In genomic region chr10:24249829-24250415, GRCh38 we compare ENCODE assay signal across 19 cellular contexts. TPM values are rescaled to one million over a fixed set of nuclear protein-coding genes. Genes with fewer than 3 reads are reported as not detected.
DNase-seq lines count a peak whose midpoint lies in the region; ATAC-seq and TF ChIP-seq lines count a peak whose summit lies in the region.
"Had no signal": no experiment of that assay in that cellular context is flagged by ENCODE, and none has a peak within 500 bp of the region (broad histone marks: within the 10 kb centered on the region; RNA-seq: fewer than 3 reads in every experiment).

No MANE protein-coding gene starts in this region.

- peak overlapping the region; percentile 46 for H2AFZ ChIP-seq in neuronal stem cell (ENCODE audit: low read length)

- no peak overlapping the region for H3K18ac ChIP-seq in neuronal stem cell (ENCODE audit: low read length)

- H3K27me3 ChIP-seq in esophagus squamous epithelium (no peaks in the 10 kb centered on the region), neuronal stem cell (ENCODE audit: control insufficient read depth in 3 of 3, insufficient read depth in 3 of 3, low read depth in 1 of 3, low read length in 3 of 3) (no peaks in the 10 kb centered on the region)
- H3K27me3 ChIP-seq: BLaER1, cardiac muscle cell, gastroesophageal sphincter, upper lobe of left lung had no signal

- no peak overlapping the region for H3K9ac ChIP-seq in neuronal stem cell (ENCODE audit: low read depth, low read length, poor library complexity)
- H3K9ac ChIP-seq: BLaER1 had no signal

- H2BK15ac ChIP-seq in neuronal stem cell (ENCODE audit: low read length) = no peak overlapping the region

- H3K27me3 Mint-ChIP-seq in activated CD8-positive, alpha-beta T cell treated with anti-CD3 and anti-CD28 coated beads for 36 hours = peaks cover 2% of the 10 kb centered on the region

- TF ChIP-seq POLR2A in esophagus squamous epithelium (IDR thresholded peaks at IDR 0.05) = no peak

- no peaks in the 10 kb centered on the region for H3K9me3 ChIP-seq in esophagus squamous epithelium
- H3K9me3 ChIP-seq in neuronal stem cell (replicated peaks in 1 of 2; ENCODE audit: control insufficient read depth in 2 of 2, insufficient read depth in 1 of 2, low read depth in 1 of 2, low read length in 2 of 2) = no peaks in the 10 kb centered on the region
- H3K9me3 ChIP-seq: BLaER1, gastroesophageal sphincter, upper lobe of left lung had no signal

- WGBS in esophagus squamous epithelium, 2 donors = 34 to 52% methylated on average over 8 to 9 of the region's 9 CpGs
- WGBS in neuronal stem cell (ENCODE audit: extremely low coverage in 2 of 2, insufficient read length in 2 of 2, insufficient replicate concordance in 1 of 2), 2 donors = no CpG with 5 or more reads among the region's 9 CpGs

- ATAC-seq in left cardiac atrium (peak; percentile 38 to 86), left ventricle myocardium superior (no peak), GM19351 (IDR thresholded peaks at IDR 0.05; ENCODE audit: unreplicated experiment) (no peak)
- ATAC-seq in stimulated activated naive CD8-positive, alpha-beta T cell treated with anti-CD3 and anti-CD28 coated beads, Interleukin-15, Interleukin-2, amounts not matched to agents 100 U/mL and 50 U/mL, for 24 hours = no peak
- ATAC-seq in activated CD8-positive, alpha-beta T cell treated with anti-CD3 and anti-CD28 coated beads for 36 hours = no peak
- ATAC-seq: gastroesophageal sphincter had no signal

- no peak for DNase-seq in left cardiac atrium
- DNase-seq in left ventricle myocardium superior = no peak
- no peak for DNase-seq in esophagus squamous epithelium (lab: John Stamatoyannopoulos, UW)
- no peak for DNase-seq in neuronal stem cell (ENCODE audit: low spot score)
- no peak for DNase-seq in stimulated activated naive CD8-positive, alpha-beta T cell treated with anti-CD3 and anti-CD28 coated beads, Interleukin-15, Interleukin-2, amounts not matched to agents 100 U/mL and 50 U/mL, for 24 hours
- no peak for DNase-seq in GDM1 (lab: John Stamatoyannopoulos, UW)
- DNase-seq in activated CD8-positive, alpha-beta T cell treated with anti-CD3 and anti-CD28 coated beads for 36 hours = no peak
- DNase-seq: activated CD4-positive, alpha-beta T cell treated with anti-CD3 and anti-CD28 coated beads for 48 hours; activated naive CD4-positive, alpha-beta T cell treated with anti-CD3 and anti-CD28 coated beads for 36 hours; effector CD8-positive, alpha-beta T cell; NCI-H1930; NCI-H524; upper lobe of left lung had no signal

- no peak overlapping the region for H3K4ac ChIP-seq in neuronal stem cell (ENCODE audit: low read length)

- H3K4me1 Mint-ChIP-seq in activated CD8-positive, alpha-beta T cell treated with anti-CD3 and anti-CD28 coated beads for 36 hours (ENCODE audit: low read depth) = no peaks in the 10 kb centered on the region

- H2BK12ac ChIP-seq in neuronal stem cell (ENCODE audit: low read length) = no peak overlapping the region

- H3K4me1 ChIP-seq in esophagus squamous epithelium (peaks cover 6 to 66% (median 16%) of the 10 kb centered on the region in 3 donors), neuronal stem cell (ENCODE audit: control insufficient read depth in 2 of 2, insufficient read depth in 1 of 2, low read depth in 1 of 2, low read length in 2 of 2) (peaks cover 3 to 7% of the 10 kb centered on the region in 2 donors)
- H3K4me1 ChIP-seq: BLaER1, gastroesophageal sphincter had no signal

- no peak overlapping the region for H4K8ac ChIP-seq in neuronal stem cell (ENCODE audit: low read depth, low read length)

- no peak overlapping the region for H2BK120ac ChIP-seq in neuronal stem cell (ENCODE audit: low read depth, low read length)

- H3K4me2 ChIP-seq in neuronal stem cell (ENCODE audit: insufficient read depth, low read length, poor library complexity, severe bottlenecking) = no peak overlapping the region
- H3K4me2 ChIP-seq: BLaER1 had no signal

- POLR2A ChIA-PET in activated CD8-positive, alpha-beta T cell treated with anti-CD3 and anti-CD28 coated beads for 36 hours (lab: Charles Lee) = no interaction called here

- H3K27ac ChIP-seq in esophagus squamous epithelium (peak overlapping the region; percentile 62 to 97 (median 95)), neuronal stem cell (replicated peaks; ENCODE audit: low read length) (no peak overlapping the region)
- H3K27ac ChIP-seq: 22Rv1, BLaER1, cardiac muscle cell, gastroesophageal sphincter had no signal

- H2BK5ac ChIP-seq in neuronal stem cell (ENCODE audit: low read length) = no peak overlapping the region

- intact Hi-C loops in left cardiac atrium (cut with DNase I) (no loop called here), left ventricle myocardium superior (cut with micrococcal nuclease) (no loop called here), esophagus squamous epithelium (cut with DNase I) (no loop called here)
- intact Hi-C loops in activated CD8-positive, alpha-beta T cell treated with anti-CD3 and anti-CD28 coated beads for 36 hours (cut with micrococcal nuclease) = no loop called here

- no peaks in the 10 kb centered on the region for H3K36me3 Mint-ChIP-seq in activated CD8-positive, alpha-beta T cell treated with anti-CD3 and anti-CD28 coated beads for 36 hours (ENCODE audit: low read depth)

- H3K14ac ChIP-seq in neuronal stem cell (ENCODE audit: low read length) = no peak overlapping the region

- H4K91ac ChIP-seq in neuronal stem cell (ENCODE audit: low read depth, low read length, poor library complexity) = no peak overlapping the region

- H3K9me3 Mint-ChIP-seq in activated CD8-positive, alpha-beta T cell treated with anti-CD3 and anti-CD28 coated beads for 36 hours = no peaks in the 10 kb centered on the region
- H3K9me3 Mint-ChIP-seq: activated naive CD4-positive, alpha-beta T cell treated with anti-CD3 and anti-CD28 coated beads for 36 hours; T-helper 2 cell treated with Interferon-gamma antibody and Interleukin-4, amounts not matched to agents 5 μg/mL and 100 μg/mL, for 36 hours had no signal

- H3K27ac Mint-ChIP-seq in activated CD8-positive, alpha-beta T cell treated with anti-CD3 and anti-CD28 coated beads for 36 hours = no peak overlapping the region
- H3K27ac Mint-ChIP-seq: activated naive CD4-positive, alpha-beta T cell treated with anti-CD3 and anti-CD28 coated beads for 36 hours; T-helper 2 cell treated with Interferon-gamma antibody and Interleukin-4, amounts not matched to agents 5 μg/mL and 100 μg/mL, for 36 hours had no signal

- peak in 2 of 6 experiments; percentile 7 to 19 for TF ChIP-seq CTCF in esophagus squamous epithelium (IDR thresholded peaks at IDR 0.05)
- TF ChIP-seq CTCF in activated CD8-positive, alpha-beta T cell treated with anti-CD3 and anti-CD28 coated beads for 36 hours (IDR thresholded peaks at IDR 0.05) = no peak

- H3K23ac ChIP-seq in neuronal stem cell (ENCODE audit: low read depth, low read length, poor library complexity) = no peak overlapping the region

- no peak overlapping the region for H3K4me3 ChIP-seq in esophagus squamous epithelium
- H3K4me3 ChIP-seq in neuronal stem cell (ENCODE audit: low read length in 2 of 2) = no peak overlapping the region
- H3K4me3 ChIP-seq: BLaER1, cardiac muscle cell, gastroesophageal sphincter, upper lobe of left lung had no signal

- H3K4me3 Mint-ChIP-seq in activated CD8-positive, alpha-beta T cell treated with anti-CD3 and anti-CD28 coated beads for 36 hours = no peak overlapping the region
- H3K4me3 Mint-ChIP-seq: activated naive CD4-positive, alpha-beta T cell treated with anti-CD3 and anti-CD28 coated beads for 36 hours; T-helper 2 cell treated with Interferon-gamma antibody and Interleukin-4, amounts not matched to agents 5 μg/mL and 100 μg/mL, for 36 hours had no signal

- peaks cover 0 to 16% (median 0%) of the 10 kb centered on the region in 3 donors for H3K36me3 ChIP-seq in esophagus squamous epithelium
- H3K36me3 ChIP-seq in neuronal stem cell (replicated peaks in 1 of 2; ENCODE audit: control insufficient read depth in 2 of 2, insufficient read depth in 2 of 2, low read length in 2 of 2) = no peaks in the 10 kb centered on the region
- H3K36me3 ChIP-seq: cardiac muscle cell, gastroesophageal sphincter, upper lobe of left lung had no signal

- CTCF ChIA-PET in activated CD8-positive, alpha-beta T cell treated with anti-CD3 and anti-CD28 coated beads for 36 hours (lab: Charles Lee) = no interaction called here

- no peaks in the 10 kb centered on the region for H3K79me1 ChIP-seq in neuronal stem cell (ENCODE audit: low read depth, low read length)

- H2AK5ac ChIP-seq in neuronal stem cell (ENCODE audit: low read depth, low read length) = no peak overlapping the region

RNA-seq across cellular contexts. Expression of gene KIAA1217, which starts 41.0 kb away (rescaled TPM):
- 10 to 100 TPM; 19.5 to 32.6 TPM for total RNA-seq in left cardiac atrium
- 46.6 TPM for total RNA-seq in left ventricle myocardium superior
- total RNA-seq in esophagus squamous epithelium = 10 to 100 TPM; 56.2 to 67.6 (median 66.2) TPM
- polyA plus RNA-seq in neuronal stem cell (2013, experiment 1 of 2) = 5.6 TPM
- 5.9 TPM for polyA plus RNA-seq in neuronal stem cell (2013, experiment 2 of 2)
- 1 to 10 TPM in 1 of 2 experiments, under 1 TPM in 1; 0.67 to 1.3 TPM for total RNA-seq in activated CD8-positive, alpha-beta T cell treated with anti-CD3 and anti-CD28 coated beads for 36 hours

Comparison
In these comparisons a context has a peak if more than half of its experiments do, and no peak if none do; other contexts are left out.
1. ATAC-seq: peak in left cardiac atrium (2 of 2); none in left ventricle myocardium superior (single experiment), stimulated activated naive CD8-positive, alpha-beta T cell treated with anti-CD3 and anti-CD28 coated beads, Interleukin-15, Interleukin-2, amounts not matched to agents 100 U/mL and 50 U/mL, for 24 hours (single experiment), GM19351 (single experiment) and activated CD8-positive, alpha-beta T cell treated with anti-CD3 and anti-CD28 coated beads for 36 hours (single experiment).
2. RNA of gene KIAA1217, which starts 41.0 kb away (total RNA-seq): 56.2 to 67.6 TPM in esophagus squamous epithelium, 46.6 TPM in left ventricle myocardium superior (single experiment) and 19.5 to 32.6 TPM in left cardiac atrium; 0.67 to 1.3 TPM in activated CD8-positive, alpha-beta T cell treated with anti-CD3 and anti-CD28 coated beads for 36 hours; every median in the first group is over 4 times any median in the second.